1 cellular context compared by ENCODE assay signal in genomic region chr13:21176195-21176981, GRCh38.
TF ChIP-seq lines count a peak whose summit lies in the region.

MRPL57 (plus strand) TSS chr13:21176658; CDS start chr13:21176917, 259 bp downstream.
SKA3 (minus strand) TSS chr13:21176552; CDS start chr13:21176477, 75 bp downstream.

TF ChIP-seq in K562, 482 proteins besides CTCF, POLR2A, EP300 and RAD21 (continued from another document and continues in another):
- TF ChIP-seq HNRNPUL1 (IDR thresholded peaks at IDR 0.05; ENCODE audit: low read length) (no peak), ATF1 (CRISPR knock-in tag; IDR thresholded peaks at IDR 0.05) (no peak), ATF1 (tag; IDR thresholded peaks at IDR 0.05) (peak; percentile 77), KDM5B (IDR thresholded peaks at IDR 0.05; ENCODE audit: insufficient replicate concordance, low read depth, low read length) (peak; percentile 96), FOXA1 (IDR thresholded peaks at IDR 0.05; ENCODE audit: borderline replicate concordance) (no peak), FIP1L1 (IDR thresholded peaks at IDR 0.05; ENCODE audit: low read depth, low read length, poor library complexity, severe bottlenecking) (peak; percentile 60), AFF4 (CRISPR knock-in tag; IDR thresholded peaks at IDR 0.05) (peak; percentile 72; the same call in 1 of the 2 replicates), MEIS2 (IDR thresholded peaks at IDR 0.05; ENCODE audit: partially characterized antibody) (peak; percentile 43), ZBTB8A (IDR thresholded peaks at IDR 0.05; ENCODE audit: partially characterized antibody) (no peak), MYC (IDR thresholded peaks at IDR 0.05; ENCODE audit: low read depth, low read length) (peak; percentile 59; the same call in 1 of the 2 replicates), MYC (CRISPR knock-in tag; IDR thresholded peaks at IDR 0.05; ENCODE audit: borderline replicate concordance, low read depth) (no peak), ZNF699 (CRISPR knock-in tag; IDR thresholded peaks at IDR 0.05; ENCODE audit: insufficient replicate concordance) (no peak), HBP1 (CRISPR knock-in tag; IDR thresholded peaks at IDR 0.05) (0 out of 2 replicates have a peak, but pooled peaks have one; percentile 56), TEAD1 (CRISPR knock-in tag; IDR thresholded peaks at IDR 0.05) (0 out of 4 replicates have a peak, but pooled peaks have one; percentile 15 to 27), GTF2F1 (IDR thresholded peaks at IDR 0.05; ENCODE audit: low read depth, low read length) (peak; percentile 63; the same call in 1 of the 2 replicates), SAP30 (IDR thresholded peaks at IDR 0.05; ENCODE audit: borderline replicate concordance, insufficient read depth, low read depth, low read length, poor library complexity, severe bottlenecking) (peak; percentile 98), TFAP4 (CRISPR knock-in tag; IDR thresholded peaks at IDR 0.05; ENCODE audit: borderline replicate concordance) (peak; percentile 73), FOXK2 (conservative IDR thresholded peaks at IDR 0.05 in 1 of 2, IDR thresholded peaks at IDR 0.05 in 1 of 2; ENCODE audit: low read depth in 2 of 2) (0 out of 4 replicates have a peak, but pooled peaks of 1 of the 2 experiments have one; percentile 17), PATZ1 (CRISPR knock-in tag; IDR thresholded peaks at IDR 0.05; ENCODE audit: borderline replicate concordance) (no peak), SOX6 (IDR thresholded peaks at IDR 0.05) (0 out of 2 replicates have a peak, but pooled peaks have one; percentile 13), JUND (IDR thresholded peaks at IDR 0.05; ENCODE audit: borderline replicate concordance, low read depth, low read length) (no peak), JUND (tag; IDR thresholded peaks at IDR 0.05; ENCODE audit: borderline replicate concordance, low read depth, low read length) (no peak; the same call in 2 of the 3 replicates), U2AF1 (optimal IDR thresholded peaks at IDR 0.05; ENCODE audit: low read depth, low read length) (peak; percentile 50), ZNF174 (CRISPR knock-in tag; IDR thresholded peaks at IDR 0.05) (no peak), TAF7 (tag; IDR thresholded peaks at IDR 0.05) (peak; percentile 49; the same call in 1 of the 2 replicates), RAD51 (IDR thresholded peaks at IDR 0.05; ENCODE audit: borderline replicate concordance, low read depth) (no peak), CBX5 (IDR thresholded peaks at IDR 0.05; ENCODE audit: borderline replicate concordance, low read depth) (no peak), DACH1 (IDR thresholded peaks at IDR 0.05; ENCODE audit: partially characterized antibody) (no peak), HCFC1 (IDR thresholded peaks at IDR 0.05; ENCODE audit: low read depth, low read length) (peak; percentile 33; the same call in 1 of the 2 replicates), HMBOX1 (IDR thresholded peaks at IDR 0.05) (peak; percentile 55; the same call in 1 of the 2 replicates), SREBF1 (IDR thresholded peaks at IDR 0.05; ENCODE audit: borderline replicate concordance, low read depth, low read length) (no peak), FOXO4 (CRISPR knock-in tag; IDR thresholded peaks at IDR 0.05) (0 out of 2 replicates have a peak, but pooled peaks have one; percentile 34), CHD2 (IDR thresholded peaks at IDR 0.05; ENCODE audit: low read depth, low read length) (peak; percentile 100), ZFP30 (CRISPR knock-in tag; IDR thresholded peaks at IDR 0.05; ENCODE audit: borderline replicate concordance) (no peak), ETV5 (CRISPR knock-in tag; IDR thresholded peaks at IDR 0.05; ENCODE audit: low read depth) (0 out of 2 replicates have a peak, but pooled peaks have one; percentile 32), FOXM1 (IDR thresholded peaks at IDR 0.05; ENCODE audit: low read depth) (no peak), FOXM1 (CRISPR knock-in tag; IDR thresholded peaks at IDR 0.05; ENCODE audit: low read depth) (peak; percentile 84; the same call in 1 of the 2 replicates), ZNF717 (CRISPR knock-in tag; IDR thresholded peaks at IDR 0.05) (no peak), TBP (optimal IDR thresholded peaks at IDR 0.05; ENCODE audit: low read depth, low read length) (peak; percentile 86), CREB3L1 (IDR thresholded peaks at IDR 0.05; ENCODE audit: borderline replicate concordance, low read depth) (peak; percentile 93), NR0B1 (IDR thresholded peaks at IDR 0.05; ENCODE audit: partially characterized antibody) (no peak), TSHZ1 (CRISPR knock-in tag; IDR thresholded peaks at IDR 0.05) (no peak), ZFP1 (CRISPR knock-in tag; IDR thresholded peaks at IDR 0.05) (no peak), BRD4 (IDR thresholded peaks at IDR 0.05) (no peak), ADNP (tag; IDR thresholded peaks at IDR 0.05) (no peak), CREM (IDR thresholded peaks at IDR 0.05; ENCODE audit: low read depth) (peak; percentile 15; the same call in 1 of the 2 replicates), TGIF2 (CRISPR knock-in tag; IDR thresholded peaks at IDR 0.05) (peak; percentile 45; the same call in 1 of the 2 replicates), MIER1 (IDR thresholded peaks at IDR 0.05; ENCODE audit: low read depth) (no peak), EZH2 (IDR thresholded peaks at IDR 0.05; ENCODE audit: borderline replicate concordance, low read depth, low read length) (no peak)
